ENCODE assay signal across 9 cellular contexts in genomic region chr19:17950310-17951150, GRCh38. TPM values are rescaled to one million over a fixed set of nuclear protein-coding genes. Genes with fewer than 3 reads are reported as not detected.
DNase-seq lines count a peak whose midpoint lies in the region; ATAC-seq and TF ChIP-seq lines count a peak whose summit lies in the region.
"Had no signal": no experiment of that assay in that cellular context is flagged by ENCODE, and none has a peak within 500 bp of the region (broad histone marks: within the 10 kb centered on the region; RNA-seq: fewer than 3 reads in every experiment).

No MANE protein-coding gene starts in this region.

- peak; percentile 8 to 20 for ATAC-seq in stimulated activated naive B cell treated with anti-CD40 and anti-IgM and Interleukin-4, amounts not matched to agents 10 μg/mL and 1 μg/mL and 100 μg/mL, for 72 hours (replicated peaks)

- H3K27me3 Mint-ChIP-seq in activated CD4-positive, alpha-beta T cell treated with anti-CD3 and anti-CD28 coated beads, Interleukin-2, amount 10 ng/mL, durations not matched to agents 7 days and 5 days: peaks cover 54% of the 10 kb centered on the region
- peaks cover 20 to 36% of the 10 kb centered on the region in 2 donors for H3K27me3 Mint-ChIP-seq in stimulated activated naive B cell treated with anti-CD40 and anti-IgM and Interleukin-4, amounts not matched to agents 10 μg/mL and 1 μg/mL and 100 μg/mL, for 72 hours

- H3K36me3 Mint-ChIP-seq in activated CD4-positive, alpha-beta T cell treated with anti-CD3 and anti-CD28 coated beads, Interleukin-2, amount 10 ng/mL, durations not matched to agents 7 days and 5 days (ENCODE audit: low read depth): no peaks in the 10 kb centered on the region
- H3K36me3 Mint-ChIP-seq in stimulated activated naive B cell treated with anti-CD40 and anti-IgM and Interleukin-4, amounts not matched to agents 10 μg/mL and 1 μg/mL and 100 μg/mL, for 72 hours: peaks cover 0 to 13% of the 10 kb centered on the region in 2 donors

- peak overlapping the region; percentile 17 for H3K4me3 Mint-ChIP-seq in activated CD4-positive, alpha-beta T cell treated with anti-CD3 and anti-CD28 coated beads, Interleukin-2, amount 10 ng/mL, durations not matched to agents 7 days and 5 days
- peak overlapping the region; percentile 74 to 78 for H3K4me3 Mint-ChIP-seq in stimulated activated naive B cell treated with anti-CD40 and anti-IgM and Interleukin-4, amounts not matched to agents 10 μg/mL and 1 μg/mL and 100 μg/mL, for 72 hours

- POLR2A ChIA-PET in activated CD4-positive, alpha-beta T cell treated with anti-CD3 and anti-CD28 coated beads, Interleukin-2, amount 10 ng/mL, durations not matched to agents 7 days and 5 days (lab: Charles Lee): interaction anchor here (0.6 kb wide), 2 partner anchors 13 to 874 kb away, joined by 3 to 4 read pairs; no protein-coding TSS in a partner anchor
- POLR2A ChIA-PET in RWPE1 (lab: Yijun Ruan, JAX; ENCODE audit: low non-redundant PET): no interaction called here

- CTCF ChIA-PET in activated CD4-positive, alpha-beta T cell treated with anti-CD3 and anti-CD28 coated beads, Interleukin-2, amount 10 ng/mL, durations not matched to agents 7 days and 5 days (lab: Charles Lee): interaction anchor here (0.6 to 1.3 kb wide), 5 partner anchors 12 to 235 kb away, joined by 3 to 6 read pairs (median 4); partner anchors contain the start of gene CCDC124
- CTCF ChIA-PET in RWPE1 (lab: Yijun Ruan, JAX): interaction anchor here (0.6 to 1.0 kb wide), 4 partner anchors 10 to 46 kb away, joined by 3 to 4 read pairs (median 3); partner anchors contain the start of gene CCDC124

- TF ChIP-seq CTCF in RWPE1 (conservative IDR thresholded peaks at IDR 0.05; ENCODE audit: low read depth): no peak

- peaks cover 47% of the 10 kb centered on the region for H3K4me1 Mint-ChIP-seq in activated CD4-positive, alpha-beta T cell treated with anti-CD3 and anti-CD28 coated beads, Interleukin-2, amount 10 ng/mL, durations not matched to agents 7 days and 5 days
- peaks cover 54 to 70% of the 10 kb centered on the region in 2 donors for H3K4me1 Mint-ChIP-seq in stimulated activated naive B cell treated with anti-CD40 and anti-IgM and Interleukin-4, amounts not matched to agents 10 μg/mL and 1 μg/mL and 100 μg/mL, for 72 hours

- intact Hi-C loops in posterior vena cava (cut with DNase I): no loop called here

- peak; percentile 28 for DNase-seq in activated CD4-positive, alpha-beta T cell treated with anti-CD3 and anti-CD28 coated beads, Interleukin-2, amount 10 ng/mL, durations not matched to agents 7 days and 5 days
- no peak for DNase-seq in activated CD4-positive, alpha-beta T cell treated with anti-CD3 and anti-CD28 coated beads, Interleukin-2, amount 50 U/mL, for 4 hours
- DNase-seq in T follicular helper cell (ENCODE audit: low read depth) (peak; percentile 22), midbrain (lab: John Stamatoyannopoulos, UW) (no peak), RWPE1 (ENCODE audit: low spot score) (no peak), posterior vena cava (ENCODE audit: low spot score) (no peak)
- peak; percentile 44 for DNase-seq in effector CD8-positive, alpha-beta T cell (lab: John Stamatoyannopoulos, UW)
- DNase-seq in stimulated activated naive B cell treated with anti-CD40 and anti-IgM and Interleukin-4, amounts not matched to agents 10 μg/mL and 1 μg/mL and 100 μg/mL, for 72 hours: no peak

- no peak overlapping the region for H3K27ac ChIP-seq in RWPE1
- H3K27ac ChIP-seq: SJCRH30 had no signal

- H3K27ac Mint-ChIP-seq in activated CD4-positive, alpha-beta T cell treated with anti-CD3 and anti-CD28 coated beads, Interleukin-2, amount 10 ng/mL, durations not matched to agents 7 days and 5 days: no peak overlapping the region
- peak overlapping the region; percentile 84 for H3K27ac Mint-ChIP-seq in stimulated activated naive B cell treated with anti-CD40 and anti-IgM and Interleukin-4, amounts not matched to agents 10 μg/mL and 1 μg/mL and 100 μg/mL, for 72 hours

- H3K9me3 Mint-ChIP-seq in activated CD4-positive, alpha-beta T cell treated with anti-CD3 and anti-CD28 coated beads, Interleukin-2, amount 10 ng/mL, durations not matched to agents 7 days and 5 days: no peaks in the 10 kb centered on the region
- H3K9me3 Mint-ChIP-seq in stimulated activated naive B cell treated with anti-CD40 and anti-IgM and Interleukin-4, amounts not matched to agents 10 μg/mL and 1 μg/mL and 100 μg/mL, for 72 hours: no peaks in the 10 kb centered on the region

RNA-seq across cellular contexts. Expression of gene KCNN1, which starts 16.4 kb away (rescaled TPM):
- total RNA-seq in activated CD4-positive, alpha-beta T cell treated with anti-CD3 and anti-CD28 coated beads, Interleukin-2, amount 10 ng/mL, durations not matched to agents 7 days and 5 days: not detected
- total RNA-seq in posterior vena cava: under 1 TPM in 1 of 2 donors, not detected in 1; 0.33 TPM
- total RNA-seq: SJCRH30 had no signal

RNA-seq across cellular contexts. Expression of gene CCDC124, which starts 17.7 kb away (rescaled TPM):
- 10 to 100 TPM; 59.2 to 64.7 TPM for total RNA-seq in activated CD4-positive, alpha-beta T cell treated with anti-CD3 and anti-CD28 coated beads, Interleukin-2, amount 10 ng/mL, durations not matched to agents 7 days and 5 days
- total RNA-seq in posterior vena cava: 10 to 100 TPM; 48.5 to 73.0 TPM

RNA-seq across cellular contexts. Expression of gene ARRDC2, which starts 57.4 kb away (rescaled TPM):
- 10 to 100 TPM; 40.1 to 51.1 TPM for total RNA-seq in activated CD4-positive, alpha-beta T cell treated with anti-CD3 and anti-CD28 coated beads, Interleukin-2, amount 10 ng/mL, durations not matched to agents 7 days and 5 days
- total RNA-seq in posterior vena cava: 10 to 100 TPM; 21.0 to 25.2 TPM

Comparison
In these comparisons a context has a peak if more than half of its experiments do, and no peak if none do; other contexts are left out.
1. DNase-seq: peak in activated CD4-positive, alpha-beta T cell treated with anti-CD3 and anti-CD28 coated beads, Interleukin-2, amount 10 ng/mL, durations not matched to agents 7 days and 5 days (single experiment), T follicular helper cell (single experiment) and effector CD8-positive, alpha-beta T cell (single experiment); none in activated CD4-positive, alpha-beta T cell treated with anti-CD3 and anti-CD28 coated beads, Interleukin-2, amount 50 U/mL, for 4 hours (0 of 2), stimulated activated naive B cell treated with anti-CD40 and anti-IgM and Interleukin-4, amounts not matched to agents 10 μg/mL and 1 μg/mL and 100 μg/mL, for 72 hours (single experiment), midbrain (single experiment), RWPE1 (single experiment) and posterior vena cava (single experiment).